18 cellular contexts compared by ENCODE assay signal in genomic region chr3:71498543-71498942, GRCh38.
DNase-seq lines count a peak whose midpoint lies in the region; ATAC-seq, FAIRE-seq and TF ChIP-seq lines count a peak whose summit lies in the region.
"Had no signal": no experiment of that assay in that cellular context is flagged by ENCODE, and none has a peak within 500 bp of the region (broad histone marks: within the 10 kb centered on the region; RNA-seq: fewer than 3 reads in every experiment).

No MANE protein-coding gene starts in this region.

- no peak overlapping the region for H3K4me2 ChIP-seq in H9 (ENCODE audit: insufficient read depth, insufficient read length, low read length)
- H3K4me2 ChIP-seq in astrocyte (ENCODE audit: low read length), result peak overlapping the region; percentile 79

- no peak overlapping the region for H3T11ph ChIP-seq in H9 (ENCODE audit: low read length)

- H3K27ac ChIP-seq in H9 (ENCODE audit: insufficient read length, low read depth, low read length) (peak overlapping the region; percentile 98), astrocyte (ENCODE audit: low read depth, low read length) (peak overlapping the region; percentile 96), substantia nigra (ENCODE audit: low read depth, low read length, poor library complexity, severe bottlenecking) (peak overlapping the region; percentile 78)
- H3K27ac ChIP-seq: BLaER1 treated with 17β-estradiol and CSF1 and Interleukin-3, amounts not matched to agents 10 nM and 100 nM; lower lobe of right lung; SJCRH30; vagina had no signal

- peak overlapping the region; percentile 44 for H4K5ac ChIP-seq in H9 (ENCODE audit: insufficient read length, low read depth, low read length)

- H2BK15ac ChIP-seq in H9 (ENCODE audit: low read depth, low read length), result no peak overlapping the region

- peak overlapping the region; percentile 89 to 98 (median 96) for H3K27ac Mint-ChIP-seq in H9
- H3K27ac Mint-ChIP-seq in astrocyte (ENCODE audit: unreplicated experiment), result peak overlapping the region; percentile 98
- H3K27ac Mint-ChIP-seq: activated T-cell treated with anti-CD3 and anti-CD28 coated beads, Interleukin-2, amount 50 U/mL, for 72 hours; stimulated activated effector memory CD8-positive, alpha-beta T cell treated with anti-CD3 and anti-CD28 coated beads, Interleukin-12 subunit alpha, Interleukin-12 subunit beta, amount 100 ng/mL, for 72 hours had no signal

- H3K14ac ChIP-seq in H9 (ENCODE audit: insufficient read depth, low read length), result peak overlapping the region; percentile 32; the same call in 1 of the 2 replicates

- no peak overlapping the region; the same call in none of the 2 replicates for H3K4ac ChIP-seq in H9 (ENCODE audit: low read depth, low read length)

- H3K27me3 Mint-ChIP-seq in H9 (ENCODE audit: low read depth) (no peaks in the 10 kb centered on the region), astrocyte (ENCODE audit: low read depth, unreplicated experiment) (no peaks in the 10 kb centered on the region)

- H2BK120ac ChIP-seq in H9 (ENCODE audit: low read depth, low read length, poor library complexity, severe bottlenecking), result peak overlapping the region; percentile 50

- H2AK5ac ChIP-seq in H9 (ENCODE audit: insufficient read length, low read length), result peak overlapping the region; percentile 22

- TF ChIP-seq CTCF in H9 (conservative IDR thresholded peaks at IDR 0.05), result no peak
- TF ChIP-seq CTCF in astrocyte (IDR thresholded peaks at IDR 0.05; ENCODE audit: insufficient read depth, low read depth, low read length), result no peak

- H4K20me1 ChIP-seq in H9 (ENCODE audit: control insufficient read depth, insufficient read depth, insufficient read length), result no peaks in the 10 kb centered on the region
- no peaks in the 10 kb centered on the region for H4K20me1 ChIP-seq in astrocyte (ENCODE audit: insufficient read depth, low read length)
- H4K20me1 ChIP-seq: BLaER1 treated with 17β-estradiol and CSF1 and Interleukin-3, amounts not matched to agents 10 nM and 100 nM had no signal

- H3K79me2 ChIP-seq in H9 (ENCODE audit: insufficient read depth, low read length) (peaks cover 2% of the 10 kb centered on the region; the same call in 1 of the 2 replicates), astrocyte (ENCODE audit: insufficient read depth, low read length) (peaks cover 88% of the 10 kb centered on the region)

- H4K91ac ChIP-seq in H9 (ENCODE audit: insufficient read length, low read depth, low read length), result peak overlapping the region; percentile 91

- H3K23me2 ChIP-seq in H9 (ENCODE audit: insufficient read length, low read depth, low read length, poor library complexity, severe bottlenecking), result no peaks in the 10 kb centered on the region

- H4K8ac ChIP-seq in H9 (replicated peaks; ENCODE audit: insufficient read length, low read depth, low read length), result no peak overlapping the region

- H3K9ac ChIP-seq in H9 (ENCODE audit: extremely low read depth, insufficient read length, low read length) (no peak overlapping the region), astrocyte (ENCODE audit: low read length) (peak overlapping the region; percentile 84)
- H3K9ac ChIP-seq: BLaER1 treated with 17β-estradiol and CSF1 and Interleukin-3, amounts not matched to agents 10 nM and 100 nM had no signal

- H3K36me3 ChIP-seq in astrocyte (ENCODE audit: insufficient read depth, low read length), result no peaks in the 10 kb centered on the region
- H3K36me3 ChIP-seq: BLaER1 treated with 17β-estradiol and CSF1 and Interleukin-3, amounts not matched to agents 10 nM and 100 nM; lower lobe of right lung; SJCRH30; vagina had no signal

- H3K79me1 ChIP-seq in H9 (ENCODE audit: insufficient read depth, low read depth, low read length, poor library complexity, severe bottlenecking), result no peaks in the 10 kb centered on the region

- no peak overlapping the region for H3K23ac ChIP-seq in H9 (ENCODE audit: insufficient read length, low read depth, low read length)

- H2AFZ ChIP-seq in H9 (ENCODE audit: low read length), result no peak overlapping the region
- no peak overlapping the region for H2AFZ ChIP-seq in astrocyte (ENCODE audit: low read depth, low read length)

- ATAC-seq in GM18498 (IDR thresholded peaks at IDR 0.05; ENCODE audit: unreplicated experiment), result no peak
- ATAC-seq: activated T-cell treated with anti-CD3 and anti-CD28 coated beads, Interleukin-2, amount 50 U/mL, for 72 hours; lower lobe of right lung; stimulated activated effector memory CD8-positive, alpha-beta T cell treated with anti-CD3 and anti-CD28 coated beads, Interleukin-12 subunit alpha, Interleukin-12 subunit beta, amount 100 ng/mL, for 72 hours had no signal

- no peaks in the 10 kb centered on the region for H3K9me3 Mint-ChIP-seq in H9
- H3K9me3 Mint-ChIP-seq in astrocyte (ENCODE audit: unreplicated experiment), result no peaks in the 10 kb centered on the region
- H3K9me3 Mint-ChIP-seq: stimulated activated effector memory CD8-positive, alpha-beta T cell treated with anti-CD3 and anti-CD28 coated beads, Interleukin-12 subunit alpha, Interleukin-12 subunit beta, amount 100 ng/mL, for 72 hours had no signal

- no peak for DNase-seq in H9
- no peak for DNase-seq in astrocyte (ENCODE audit: low read depth)
- peak; percentile 39 for DNase-seq in medulla oblongata (ENCODE audit: extremely low spot score)
- no peak for DNase-seq in substantia nigra (lab: John Stamatoyannopoulos, UW)
- DNase-seq in SW480 (ENCODE audit: low spot score), result no peak
- DNase-seq in kidney tubule cell (ENCODE audit: low spot score), result no peak
- DNase-seq: activated CD4-positive, alpha-beta T cell treated with anti-CD3 and anti-CD28 coated beads, Interleukin-2, amount 50 U/mL, for 4 hours; activated T-cell treated with anti-CD3 and anti-CD28 coated beads, Interleukin-2, amount 50 U/mL, for 72 hours; amniotic stem cell; dermis blood vessel endothelial cell; KG1; lower lobe of right lung; NCI-H1436 treated with DMSO at 0.1 percent for 48 hours; SJCRH30 had no signal

- no peaks in the 10 kb centered on the region for H3K9me3 ChIP-seq in H9 (ENCODE audit: control insufficient read depth, low read depth, low read length)
- H3K9me3 ChIP-seq in astrocyte (ENCODE audit: insufficient read depth, low read depth, low read length), result no peaks in the 10 kb centered on the region
- H3K9me3 ChIP-seq: BLaER1 treated with 17β-estradiol and CSF1 and Interleukin-3, amounts not matched to agents 10 nM and 100 nM; lower lobe of right lung; SJCRH30; vagina had no signal

- H3K27me3 ChIP-seq in H9 (ENCODE audit: insufficient read depth, low read length) (no peaks in the 10 kb centered on the region), astrocyte (ENCODE audit: insufficient read depth, low read length) (no peaks in the 10 kb centered on the region)
- H3K27me3 ChIP-seq: BLaER1 treated with 17β-estradiol and CSF1 and Interleukin-3, amounts not matched to agents 10 nM and 100 nM; SJCRH30; vagina had no signal

- no peak overlapping the region for H3K4me3 ChIP-seq in astrocyte (ENCODE audit: insufficient read depth, low read depth, low read length)
- H3K4me3 ChIP-seq: BLaER1 treated with 17β-estradiol and CSF1 and Interleukin-3, amounts not matched to agents 10 nM and 100 nM; lower lobe of right lung; SJCRH30; vagina had no signal

- peak overlapping the region; percentile 84 for H2BK12ac ChIP-seq in H9 (ENCODE audit: insufficient read length, low read depth, low read length)

- H3K36me3 Mint-ChIP-seq in H9 (ENCODE audit: insufficient read depth in 1 of 3, low read depth in 3 of 3) (peaks cover 0 to 2% (median 0%) of the 10 kb centered on the region in 3 experiments; a peak in 1 of 7 replicates), astrocyte (ENCODE audit: low read depth, unreplicated experiment) (peaks cover 11% of the 10 kb centered on the region)

- H3K4me1 ChIP-seq in H9 (ENCODE audit: insufficient read depth, low read length) (peaks cover 24% of the 10 kb centered on the region; the same call in 1 of the 2 replicates), astrocyte (ENCODE audit: insufficient read depth, low read length) (peaks cover 43% of the 10 kb centered on the region)
- H3K4me1 ChIP-seq: SJCRH30 had no signal

- no peak overlapping the region for H2BK20ac ChIP-seq in H9 (ENCODE audit: low read depth, low read length, poor library complexity, severe bottlenecking)

- H2BK5ac ChIP-seq in H9 (ENCODE audit: insufficient read length, low read length), result peak overlapping the region; percentile 14

- peaks cover 52 to 55% of the 10 kb centered on the region in 2 experiments for H3K4me1 Mint-ChIP-seq in H9
- peaks cover 55% of the 10 kb centered on the region for H3K4me1 Mint-ChIP-seq in astrocyte (ENCODE audit: low read depth, unreplicated experiment)

- no peak overlapping the region for H3K56ac ChIP-seq in H9 (ENCODE audit: insufficient read length, low read depth, low read length)

- H3K18ac ChIP-seq in H9 (ENCODE audit: insufficient read length, low read depth, low read length), result peak overlapping the region; percentile 72

- H3K4me3 Mint-ChIP-seq in H9, result no peak overlapping the region
- H3K4me3 Mint-ChIP-seq in astrocyte (ENCODE audit: unreplicated experiment), result no peak overlapping the region
- H3K4me3 Mint-ChIP-seq: activated T-cell treated with anti-CD3 and anti-CD28 coated beads, Interleukin-2, amount 50 U/mL, for 72 hours; stimulated activated effector memory CD8-positive, alpha-beta T cell treated with anti-CD3 and anti-CD28 coated beads, Interleukin-12 subunit alpha, Interleukin-12 subunit beta, amount 100 ng/mL, for 72 hours had no signal

- no CpG with 5 or more reads among the region's 3 CpGs for WGBS in H9 (ENCODE audit: extremely low coverage, insufficient read length, low lambda C conversion rate)

- FAIRE-seq in astrocyte (lab: Jason Lieb, UNC), result peak; percentile 37
